Comparison of ENCODE assay signal across 20 cellular contexts in genomic region chr9:130219661-130220081, GRCh38. TPM values are rescaled to one million over a fixed set of nuclear protein-coding genes. Genes with fewer than 3 reads are reported as not detected.
DNase-seq lines count a peak whose midpoint lies in the region; FAIRE-seq and TF ChIP-seq lines count a peak whose summit lies in the region.
"Had no signal": no experiment of that assay in that cellular context is flagged by ENCODE, and none has a peak within 500 bp of the region (broad histone marks: within the 10 kb centered on the region; RNA-seq: fewer than 3 reads in every experiment).

No MANE protein-coding gene starts in this region.

- CTCF ChIA-PET in Calu3 (lab: Charles Lee) = no interaction called here

- in situ Hi-C loops in G401 (cut with HindIII; ENCODE audit: low sequenced_read_pairs) = no loop called here

- H3K27me3 Mint-ChIP-seq in osteocyte (ENCODE audit: unreplicated experiment) (no peaks in the 10 kb centered on the region), Calu3 (ENCODE audit: unreplicated experiment) (no peaks in the 10 kb centered on the region)
- H3K27me3 Mint-ChIP-seq: activated naive CD8-positive, alpha-beta T cell treated with anti-CD3 and anti-CD28 coated beads for 36 hours; CD8-positive, alpha-beta memory T cell; T-helper 17 cell had no signal

- no peaks in the 10 kb centered on the region for H3K27me3 ChIP-seq in sigmoid colon
- H3K27me3 ChIP-seq: tibial nerve had no signal

- H3K36me3 Mint-ChIP-seq in osteocyte (ENCODE audit: unreplicated experiment) = no peaks in the 10 kb centered on the region
- no peaks in the 10 kb centered on the region for H3K36me3 Mint-ChIP-seq in Calu3 (ENCODE audit: insufficient read depth, unreplicated experiment)
- H3K36me3 Mint-ChIP-seq: activated naive CD8-positive, alpha-beta T cell treated with anti-CD3 and anti-CD28 coated beads for 36 hours; CD8-positive, alpha-beta memory T cell had no signal

- peak overlapping the region; percentile 6 to 14 for H3K27ac ChIP-seq in kidney (ENCODE audit: low read depth in 2 of 2, low read length in 2 of 2)
- peak overlapping the region; percentile 70 to 99 (median 78) for H3K27ac ChIP-seq in sigmoid colon
- H3K27ac ChIP-seq: parathyroid adenoma, spleen, tibial nerve, VCaP had no signal

- H3K4me1 ChIP-seq in kidney (ENCODE audit: control insufficient read depth in 1 of 2, insufficient read depth in 1 of 2, low read depth in 1 of 2, low read length in 2 of 2) (peaks cover 0 to 8% of the 10 kb centered on the region in 2 donors), sigmoid colon (peaks cover 0 to 50% (median 42%) of the 10 kb centered on the region in 4 donors)
- H3K4me1 ChIP-seq: parathyroid adenoma, spleen had no signal

- no peak overlapping the region for H3K27ac Mint-ChIP-seq in osteocyte (ENCODE audit: unreplicated experiment)
- H3K27ac Mint-ChIP-seq in Calu3 (ENCODE audit: unreplicated experiment) = no peak overlapping the region
- H3K27ac Mint-ChIP-seq: activated CD8-positive, alpha-beta T cell treated with anti-CD3 and anti-CD28 coated beads, Interleukin-2, amount 10 ng/mL, durations not matched to agents 7 days and 5 days; activated naive CD8-positive, alpha-beta T cell treated with anti-CD3 and anti-CD28 coated beads for 36 hours; CD8-positive, alpha-beta memory T cell; T-helper 17 cell had no signal

- H3K4me1 Mint-ChIP-seq in osteocyte (ENCODE audit: unreplicated experiment) = peaks cover 24% of the 10 kb centered on the region
- no peaks in the 10 kb centered on the region for H3K4me1 Mint-ChIP-seq in Calu3 (ENCODE audit: low read depth, unreplicated experiment)
- H3K4me1 Mint-ChIP-seq: activated naive CD8-positive, alpha-beta T cell treated with anti-CD3 and anti-CD28 coated beads for 36 hours; CD8-positive, alpha-beta memory T cell; T-helper 17 cell had no signal

- no peaks in the 10 kb centered on the region for H3K9me3 Mint-ChIP-seq in osteocyte (ENCODE audit: unreplicated experiment)
- H3K9me3 Mint-ChIP-seq in Calu3 (ENCODE audit: low read depth, unreplicated experiment) = no peaks in the 10 kb centered on the region
- H3K9me3 Mint-ChIP-seq: activated naive CD8-positive, alpha-beta T cell treated with anti-CD3 and anti-CD28 coated beads for 36 hours; activated T-cell treated with anti-CD3 and anti-CD28 coated beads, Interleukin-2, amount 50 U/mL, for 4 hours; CD8-positive, alpha-beta memory T cell had no signal

- no peak for TF ChIP-seq EP300 in sigmoid colon (IDR thresholded peaks at IDR 0.05)

- TF ChIP-seq CTCF in kidney (IDR thresholded peaks at IDR 0.05; ENCODE audit: borderline replicate concordance, extremely low read depth, insufficient read depth) (no peak), sigmoid colon (IDR thresholded peaks at IDR 0.05) (no peak), osteocyte (IDR thresholded peaks at IDR 0.05) (no peak), Calu3 (IDR thresholded peaks at IDR 0.05; ENCODE audit: unreplicated experiment) (no peak)

- peaks cover 0 to 6% of the 10 kb centered on the region in 2 donors for H3K36me3 ChIP-seq in kidney (ENCODE audit: control insufficient read depth in 1 of 2, insufficient read depth in 2 of 2, low read length in 2 of 2)
- peaks cover 0 to 31% (median 12%) of the 10 kb centered on the region in 4 donors for H3K36me3 ChIP-seq in sigmoid colon
- H3K36me3 ChIP-seq: spleen had no signal

- H3K4me3 Mint-ChIP-seq in osteocyte (ENCODE audit: unreplicated experiment) = no peak overlapping the region
- H3K4me3 Mint-ChIP-seq in Calu3 (ENCODE audit: low read depth, unreplicated experiment) = no peak overlapping the region
- H3K4me3 Mint-ChIP-seq: activated CD8-positive, alpha-beta T cell treated with anti-CD3 and anti-CD28 coated beads, Interleukin-2, amount 10 ng/mL, durations not matched to agents 7 days and 5 days; activated naive CD8-positive, alpha-beta T cell treated with anti-CD3 and anti-CD28 coated beads for 36 hours; activated T-cell treated with anti-CD3 and anti-CD28 coated beads, Interleukin-2, amount 50 U/mL, for 4 hours; CD8-positive, alpha-beta memory T cell; T-helper 17 cell had no signal

- H3K9ac ChIP-seq in kidney (ENCODE audit: low read length in 2 of 2) = no peak overlapping the region
- H3K9ac ChIP-seq: parathyroid adenoma had no signal

- no peaks in the 10 kb centered on the region for H3K9me3 ChIP-seq in kidney (ENCODE audit: control insufficient read depth in 1 of 2, low read length in 2 of 2)
- no peaks in the 10 kb centered on the region for H3K9me3 ChIP-seq in sigmoid colon
- H3K9me3 ChIP-seq: spleen, tibial nerve had no signal

- 85 to 89% methylated on average over 15 of the region's 15 CpGs for WGBS in sigmoid colon, 2 donors

- BruUV-seq in Calu3 (replicated peaks; lab: Mats Ljungman, UMichigan) = no TSS peak

- no peak for TF ChIP-seq POLR2A in sigmoid colon (IDR thresholded peaks at IDR 0.05)

- H3K4me3 ChIP-seq in kidney (ENCODE audit: low read length in 2 of 2) (no peak overlapping the region), sigmoid colon (no peak overlapping the region)
- H3K4me3 ChIP-seq: spleen, tibial nerve had no signal

- no peak for FAIRE-seq in kidney (lab: Jason Lieb, UNC)

- intact Hi-C loops in kidney (cut with DNase I) = no loop called here
- intact Hi-C loops in sigmoid colon (cut with DNase I) = loop anchor here (10.0 kb wide), 1 partner anchor 1585 kb away; no protein-coding TSS in a partner anchor
- intact Hi-C loops in Calu3 (cut with micrococcal nuclease; ENCODE audit: unreplicated experiment) = no loop called here

- DNase-seq in G401 (ENCODE audit: low spot score) = peak; percentile 50
- peak; percentile 26 for DNase-seq in SHP77 treated with DMSO at 0.1 percent for 48 hours (lab: John Stamatoyannopoulos, UW)
- DNase-seq in kidney = no peak
- no peak for DNase-seq in sigmoid colon
- no peak for DNase-seq in osteocyte (ENCODE audit: extremely low spot score, unreplicated experiment)
- no peak for DNase-seq in CD1c-positive myeloid dendritic cell (ENCODE audit: extremely low spot score)
- no peak for DNase-seq in NCI-H2196 (lab: John Stamatoyannopoulos, UW; ENCODE audit: unreplicated experiment)
- DNase-seq in Calu3 = no peak
- DNase-seq: activated CD8-positive, alpha-beta T cell treated with anti-CD3 and anti-CD28 coated beads, Interleukin-2, amount 10 ng/mL, durations not matched to agents 7 days and 5 days; activated naive CD8-positive, alpha-beta T cell treated with anti-CD3 and anti-CD28 coated beads for 36 hours; activated T-cell treated with anti-CD3 and anti-CD28 coated beads, Interleukin-2, amount 50 U/mL, for 4 hours; CD8-positive, alpha-beta memory T cell; dermis blood vessel endothelial cell; EL; SIG-M5; spleen; T-helper 17 cell had no signal

RNA-seq across cellular contexts. Expression of gene HMCN2, which starts 45.9 kb away (rescaled TPM):
- 0.07 TPM in 1 of 2 replicates, not detected in the other for total RNA-seq in G401 (2014; rRNA removed; shearing (Covaris generic))
- total RNA-seq in kidney (8.6 TPM), sigmoid colon (100 to 1,000 TPM in 1 of 4 donors, 10 to 100 TPM in 2, 1 to 10 TPM in 1; 8.2 to 106 (median 35.7) TPM), osteocyte (0.05 TPM in 2 replicates), Calu3 (2022) (0.32 TPM in 1 of 2 replicates, not detected in the other)
- polyA plus RNA-seq in kidney (ENCODE audit: insufficient read depth, low read depth, low replicate concordance) (0.99 TPM), sigmoid colon (10 to 100 TPM in 1 of 3 donors, 1 to 10 TPM in 2; 3.6 to 44.0 (median 6.0) TPM)
- total RNA-seq: activated CD8-positive, alpha-beta T cell treated with anti-CD3 and anti-CD28 coated beads, Interleukin-2, amount 10 ng/mL, durations not matched to agents 7 days and 5 days; activated naive CD8-positive, alpha-beta T cell treated with anti-CD3 and anti-CD28 coated beads for 36 hours; CD8-positive, alpha-beta memory T cell had no signal
- polyA plus RNA-seq: CD8-positive, alpha-beta memory T cell had no signal

RNA-seq across cellular contexts. Expression of gene NCS1, which starts 47.5 kb away (rescaled TPM):
- 36.4 and 44.9 TPM in 2 replicates for total RNA-seq in G401 (2014; rRNA removed; shearing (Covaris generic))
- total RNA-seq in kidney (37.4 TPM), sigmoid colon (100 to 1,000 TPM in 1 of 4 donors, 10 to 100 TPM in 3; 78.5 to 133 (median 96.9) TPM), osteocyte (37.7 and 43.9 TPM in 2 replicates), Calu3 (2022) (14.4 and 16.1 TPM in 2 replicates)
- polyA plus RNA-seq in kidney (ENCODE audit: insufficient read depth, low read depth, low replicate concordance) (27.7 TPM), sigmoid colon (1 to 10 TPM in 2 of 3 donors, under 1 TPM in 1; 0.69 to 8.9 (median 4.2) TPM)

Comparison
In these comparisons a context has a peak if more than half of its experiments do, and no peak if none do; other contexts are left out.
1. DNase-seq: peak in G401 (single experiment) and SHP77 treated with DMSO at 0.1 percent for 48 hours (single experiment); none in kidney (single experiment), sigmoid colon (single experiment), osteocyte (single experiment), CD1c-positive myeloid dendritic cell (single experiment), NCI-H2196 (single experiment) and Calu3 (single experiment).